20 cellular contexts compared by ENCODE assay signal in genomic region chr12:17016116-17016864, GRCh38.
DNase-seq lines count a peak whose midpoint lies in the region; ATAC-seq and TF ChIP-seq lines count a peak whose summit lies in the region.
"Had no signal": no experiment of that assay in that cellular context is flagged by ENCODE, and none has a peak within 500 bp of the region (broad histone marks: within the 10 kb centered on the region; RNA-seq: fewer than 3 reads in every experiment).

No MANE protein-coding gene starts in this region.

- H3K27ac Mint-ChIP-seq in effector memory CD8-positive, alpha-beta T cell: no peak overlapping the region
- H3K27ac Mint-ChIP-seq: HFFc6, T-helper 17 cell had no signal

- H3K4me1 Mint-ChIP-seq in effector memory CD8-positive, alpha-beta T cell (ENCODE audit: low read depth in 2 of 2): no peaks in the 10 kb centered on the region
- H3K4me1 Mint-ChIP-seq: T-helper 17 cell had no signal

- H3K18ac ChIP-seq in trophoblast cell (ENCODE audit: low read length): no peak overlapping the region

- H3K79me1 ChIP-seq in trophoblast cell (ENCODE audit: low read length): no peaks in the 10 kb centered on the region

- no peak overlapping the region for H3K4me3 ChIP-seq in RWPE2 (ENCODE audit: severe bottlenecking)
- H3K4me3 ChIP-seq in epithelial cell of esophagus (ENCODE audit: low read length): peak overlapping the region; percentile 6
- no peak overlapping the region for H3K4me3 ChIP-seq in trophoblast cell (ENCODE audit: low read depth, low read length)
- H3K4me3 ChIP-seq: PC-9 had no signal

- intact Hi-C loops in posterior vena cava (cut with DNase I): no loop called here

- TF ChIP-seq CTCF in RWPE2 (IDR thresholded peaks at IDR 0.05; ENCODE audit: poor library complexity, severe bottlenecking) (no peak), epithelial cell of esophagus (IDR thresholded peaks at IDR 0.05; ENCODE audit: insufficient read depth, low read depth, low read length, missing control alignments) (peak; percentile 22)

- no peak overlapping the region for H3K9ac ChIP-seq in trophoblast cell (ENCODE audit: low read length)

- H3K14ac ChIP-seq in trophoblast cell (ENCODE audit: low read length): no peak overlapping the region

- peaks cover 0 to 7% of the 10 kb centered on the region in 2 donors for H3K9me3 Mint-ChIP-seq in effector memory CD8-positive, alpha-beta T cell

- no peak overlapping the region for H2BK12ac ChIP-seq in trophoblast cell (ENCODE audit: low read length)

- H3K4me1 ChIP-seq in RWPE2 (ENCODE audit: insufficient read depth, poor library complexity, severe bottlenecking): peaks cover 4% of the 10 kb centered on the region
- H3K4me1 ChIP-seq in trophoblast cell (ENCODE audit: control insufficient read depth in 1 of 2, insufficient read depth in 2 of 2, low read length in 2 of 2): no peaks in the 10 kb centered on the region

- no peak overlapping the region for H3K4ac ChIP-seq in trophoblast cell (ENCODE audit: low read depth, low read length)

- peak overlapping the region; percentile 49 for H3K27ac ChIP-seq in RWPE2 (ENCODE audit: poor library complexity, severe bottlenecking)
- H3K27ac ChIP-seq in trophoblast cell (ENCODE audit: low read depth, low read length): no peak overlapping the region
- H3K27ac ChIP-seq: PC-9 had no signal

- no peak overlapping the region for H3K4me3 Mint-ChIP-seq in effector memory CD8-positive, alpha-beta T cell
- H3K4me3 Mint-ChIP-seq: HFFc6, T-helper 17 cell had no signal

- H3K27me3 ChIP-seq in RWPE2 (ENCODE audit: insufficient read depth, poor library complexity, severe bottlenecking): no peaks in the 10 kb centered on the region
- H3K27me3 ChIP-seq in trophoblast cell (ENCODE audit: insufficient read depth, low read length): no peaks in the 10 kb centered on the region

- DNase-seq in HT1080 (ENCODE audit: low read depth) (peak; percentile 80), RWPE2 (ENCODE audit: low spot score) (no peak), epithelial cell of esophagus (ENCODE audit: low read depth) (peak; percentile 90), posterior vena cava (ENCODE audit: low spot score) (peak; percentile 30), trophoblast cell (no peak)
- DNase-seq in effector memory CD8-positive, alpha-beta T cell: no peak
- DNase-seq: C1 segment of cervical spinal cord, GOT3, HFFc6, Karpas-422, NCI-H1048, NCI-H1694, NCI-H2107, NCI-H226, NCI-H526 treated with DMSO at 0.1 percent for 48 hours, PC-9, T-helper 17 cell had no signal

- no peak overlapping the region for H3K4me2 ChIP-seq in trophoblast cell (ENCODE audit: low read length)
- H3K4me2 ChIP-seq: PC-9 had no signal

- no peak overlapping the region for H3K23ac ChIP-seq in trophoblast cell (ENCODE audit: low read length)

- no peaks in the 10 kb centered on the region for H3K27me3 Mint-ChIP-seq in effector memory CD8-positive, alpha-beta T cell
- H3K27me3 Mint-ChIP-seq: T-helper 17 cell had no signal

- no peak overlapping the region for H4K12ac ChIP-seq in trophoblast cell (ENCODE audit: low read depth, low read length)

- no peak overlapping the region for H2BK5ac ChIP-seq in trophoblast cell (ENCODE audit: low read depth, low read length, poor library complexity)

- H2AK5ac ChIP-seq in trophoblast cell (ENCODE audit: low read length): no peak overlapping the region

- H2AFZ ChIP-seq in trophoblast cell (ENCODE audit: insufficient read depth, low read length, poor library complexity): no peak overlapping the region
- H2AFZ ChIP-seq: PC-9 had no signal

- no peaks in the 10 kb centered on the region for H3K36me3 Mint-ChIP-seq in effector memory CD8-positive, alpha-beta T cell (ENCODE audit: insufficient read depth)

- H4K91ac ChIP-seq in trophoblast cell (ENCODE audit: low read depth, low read length): no peak overlapping the region

- H3K9me3 ChIP-seq in RWPE2 (ENCODE audit: severe bottlenecking) (no peaks in the 10 kb centered on the region), trophoblast cell (ENCODE audit: insufficient read depth, low read depth, low read length) (no peaks in the 10 kb centered on the region)

- H4K8ac ChIP-seq in trophoblast cell (ENCODE audit: low read depth, low read length): no peak overlapping the region

- no peaks in the 10 kb centered on the region for H3K79me2 ChIP-seq in trophoblast cell (ENCODE audit: control insufficient read depth, insufficient read depth, low read length, poor library complexity)

- H3K36me3 ChIP-seq in RWPE2 (ENCODE audit: low read depth) (no peaks in the 10 kb centered on the region), trophoblast cell (ENCODE audit: control insufficient read depth in 1 of 2, insufficient read depth in 2 of 2, low read length in 2 of 2) (no peaks in the 10 kb centered on the region)

- no peak overlapping the region for H2BK120ac ChIP-seq in trophoblast cell (ENCODE audit: insufficient read depth, low read length, poor library complexity)

- WGBS in trophoblast cell (ENCODE audit: extremely low coverage, insufficient coverage, insufficient read length): no CpG with 5 or more reads among the region's 7 CpGs

- peak; percentile 87 for ATAC-seq in RWPE2 (ENCODE audit: low read depth)
- no peak for ATAC-seq in effector memory CD8-positive, alpha-beta T cell (replicated peaks)
- no peak for ATAC-seq in HG02981 (IDR thresholded peaks at IDR 0.05; ENCODE audit: unreplicated experiment)
- ATAC-seq: Right ventricle myocardium inferior, SK-N-SH treated with all-trans-retinoic acid at 6 μM for 48 hours, T-helper 17 cell had no signal

Comparison
In these comparisons a context has a peak if more than half of its experiments do, and no peak if none do; other contexts are left out.
1. DNase-seq: peak in HT1080 (single experiment), epithelial cell of esophagus (single experiment) and posterior vena cava (single experiment); none in RWPE2 (single experiment), effector memory CD8-positive, alpha-beta T cell (0 of 3) and trophoblast cell (0 of 2).